ENCODE assay signal across 1 cellular context in genomic region chr19:15450528-15450890, GRCh38.
A peak's percentile ranks its signal among the peaks of the same experiment; 100 is the strongest.
TF ChIP-seq lines count a peak whose summit lies in the region.

No MANE protein-coding gene starts in this region.

TF ChIP-seq in HEK293, 187 proteins besides CTCF, POLR2A, EP300 and RAD21 (continued from another document and continues in another):
- TF ChIP-seq ZNF23 (tag by site-specific recombination; IDR thresholded peaks at IDR 0.05; ENCODE audit: borderline replicate concordance) (no peak), ZBTB6 (tag by site-specific recombination; IDR thresholded peaks at IDR 0.05) (no peak), ZFP41 (tag by site-specific recombination; IDR thresholded peaks at IDR 0.05; ENCODE audit: borderline replicate concordance) (no peak), BCL6B (tag by site-specific recombination; IDR thresholded peaks at IDR 0.05) (no peak), REST (tag by site-specific recombination; IDR thresholded peaks at IDR 0.05) (no peak), ZNF112 (tag by site-specific recombination; IDR thresholded peaks at IDR 0.05) (no peak), ZBTB44 (tag by site-specific recombination; IDR thresholded peaks at IDR 0.05) (no peak), ZNF140 (tag by site-specific recombination; IDR thresholded peaks at IDR 0.05) (no peak), GLI4 (tag by site-specific recombination; IDR thresholded peaks at IDR 0.05) (0 out of 2 replicates have a peak, but pooled peaks have one; percentile 4), EGR2 (tag by site-specific recombination; IDR thresholded peaks at IDR 0.05; ENCODE audit: low read depth) (peak; percentile 90), HOXD13 (CRISPR knock-in tag; IDR thresholded peaks at IDR 0.05; ENCODE audit: borderline replicate concordance) (no peak), PATZ1 (tag by site-specific recombination; IDR thresholded peaks at IDR 0.05) (no peak; the same call in 1 of the 2 replicates), ZNF488 (tag by site-specific recombination; IDR thresholded peaks at IDR 0.05) (no peak), AEBP2 (tag by site-specific recombination; IDR thresholded peaks at IDR 0.05; ENCODE audit: borderline replicate concordance) (no peak), ATF2 (tag by site-specific recombination; IDR thresholded peaks at IDR 0.05; ENCODE audit: low read depth) (no peak), ZNF658 (tag by site-specific recombination; IDR thresholded peaks at IDR 0.05) (no peak), ZSCAN16 (tag by site-specific recombination; IDR thresholded peaks at IDR 0.05) (no peak), INSM2 (tag by site-specific recombination; IDR thresholded peaks at IDR 0.05) (no peak), ZFHX2 (tag by site-specific recombination; conservative IDR thresholded peaks at IDR 0.05) (peak; percentile 69), ZNF701 (tag by site-specific recombination; IDR thresholded peaks at IDR 0.05) (no peak), OSR2 (tag by site-specific recombination; IDR thresholded peaks at IDR 0.05) (no peak), ZNF639 (tag by site-specific recombination; IDR thresholded peaks at IDR 0.05) (no peak), ZNF449 (tag by site-specific recombination; IDR thresholded peaks at IDR 0.05) (no peak), KLF1 (tag by site-specific recombination; IDR thresholded peaks at IDR 0.05) (no peak), ZNF26 (tag by site-specific recombination; IDR thresholded peaks at IDR 0.05) (no peak), ZBTB8A (tag by site-specific recombination; IDR thresholded peaks at IDR 0.05) (no peak), ZNF311 (tag by site-specific recombination; IDR thresholded peaks at IDR 0.05; ENCODE audit: borderline replicate concordance) (no peak), ZNF335 (tag by site-specific recombination; conservative IDR thresholded peaks at IDR 0.05) (no peak), ZNF660 (tag by site-specific recombination; IDR thresholded peaks at IDR 0.05) (no peak), KLF16 (tag by site-specific recombination; IDR thresholded peaks at IDR 0.05) (no peak), ZNF664 (tag by site-specific recombination; IDR thresholded peaks at IDR 0.05) (no peak), ZNF292 (tag by site-specific recombination; IDR thresholded peaks at IDR 0.05; ENCODE audit: borderline replicate concordance, low read depth) (0 out of 2 replicates have a peak, but pooled peaks have one; percentile 2), ZSCAN4 (tag by site-specific recombination; IDR thresholded peaks at IDR 0.05) (no peak), ZXDB (tag by site-specific recombination; IDR thresholded peaks at IDR 0.05) (0 out of 2 replicates have a peak, but pooled peaks have one; percentile 6), ZNF792 (tag by site-specific recombination; IDR thresholded peaks at IDR 0.05) (no peak), BCL11B (tag by site-specific recombination; IDR thresholded peaks at IDR 0.05; ENCODE audit: low read depth) (no peak)
